In the genomic region with DNA sequence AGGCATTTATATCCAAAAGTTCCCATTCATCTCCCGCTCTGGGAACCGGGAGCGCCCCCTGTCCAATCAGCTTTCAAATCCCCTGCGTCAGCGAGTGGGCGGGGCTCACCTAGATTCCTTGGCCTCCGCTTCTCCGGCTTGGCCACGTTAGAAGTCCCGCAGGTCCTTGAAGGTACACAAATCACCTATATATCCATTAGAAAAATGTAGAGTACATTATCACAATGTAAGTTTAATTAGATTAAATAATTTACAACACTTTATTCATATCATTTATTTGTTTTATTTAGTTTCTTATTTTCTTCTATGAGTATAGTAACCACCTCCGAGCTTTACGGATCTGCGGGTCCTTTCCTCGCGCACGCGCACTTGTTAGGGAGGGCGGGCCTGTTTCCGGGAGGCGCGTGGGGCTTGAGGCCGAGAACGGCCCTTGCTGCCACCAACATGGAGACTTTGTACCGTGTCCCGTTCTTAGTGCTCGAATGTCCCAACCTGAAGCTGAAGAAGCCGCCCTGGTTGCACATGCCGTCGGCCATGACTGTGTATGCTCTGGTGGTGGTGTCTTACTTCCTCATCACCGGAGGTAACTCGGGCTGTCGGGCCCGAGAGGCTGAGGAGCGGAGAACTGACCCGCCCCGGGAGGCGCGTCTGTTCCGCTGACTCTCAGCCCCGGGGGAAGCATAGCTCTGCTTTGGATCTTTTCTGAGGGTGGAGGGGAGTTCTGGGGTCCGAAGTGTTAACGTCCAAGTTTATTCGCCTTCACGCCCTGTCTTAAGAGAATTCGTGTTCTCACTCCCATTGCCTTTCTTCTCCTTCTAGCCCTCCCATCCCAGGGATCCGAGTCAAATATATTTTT, we compare ENCODE assay signal across 8 cellular contexts. TPM values are rescaled to one million over a fixed set of nuclear protein-coding genes. Genes with fewer than 3 reads are reported as not detected.
DNase-seq lines count a peak whose midpoint lies in the region; ATAC-seq and TF ChIP-seq lines count a peak whose summit lies in the region.

A gene (plus strand): TSS at position 388 of the 856 bp plus-strand sequence. CDS start 57 bp downstream, at position 445.

- H3K4me3 Mint-ChIP-seq in Calu3 (ENCODE audit: low read depth, unreplicated experiment), result peak within 1 kb of the TSS; percentile 86

- H3K36me3 ChIP-seq in HUES64 (ENCODE audit: insufficient read depth, low read length), result peaks cover 3% of the 10 kb centered on the region
- peaks cover 13% of the 10 kb centered on the region for H3K36me3 ChIP-seq in OCI-LY1 (ENCODE audit: insufficient read depth, low read length)

- H3K4me3 ChIP-seq in HUES64 (ENCODE audit: low read length) (peak within 1 kb of the TSS; percentile 96), OCI-LY1 (ENCODE audit: low read depth, low read length, poor library complexity, severe bottlenecking) (peak within 1 kb of the TSS; percentile 93)

- H3K27me3 Mint-ChIP-seq in Calu3 (ENCODE audit: unreplicated experiment), result no peaks in the 10 kb centered on the region

- peak; percentile 88 for DNase-seq in Calu3
- DNase-seq in activated CD8-positive, alpha-beta memory T cell treated with anti-CD3 and anti-CD28 coated beads, Interleukin-2, amount 50 U/mL, for 4 hours, result peak; percentile 93
- peak; percentile 97 for DNase-seq in mesenteric fat pad (ENCODE audit: low spot score)
- peak; percentile 81 for DNase-seq in stimulated activated CD8-positive, alpha-beta memory T cell treated with anti-CD3 and anti-CD28 coated beads, Interleukin-15, amount 100 ng/mL, for 24 hours (ENCODE audit: low read depth)

- no peak for TF ChIP-seq CTCF in Calu3 (IDR thresholded peaks at IDR 0.05; ENCODE audit: unreplicated experiment)
- no peak for TF ChIP-seq CTCF in OCI-LY1 (IDR thresholded peaks at IDR 0.05; ENCODE audit: low read length)

- H3F3A ChIP-seq in OCI-LY1 (ENCODE audit: insufficient read depth, low read length), result no peaks in the 10 kb centered on the region

- CTCF ChIA-PET in Calu3 (lab: Charles Lee), result no interaction called here

- in situ Hi-C loops in endometrial microvascular endothelial cells (cut with HindIII; ENCODE audit: inconsistent ontology term, low pct_unique_long_range_greater_than_20kb, low sequenced_read_pairs), result no loop called here

- H3K27me3 ChIP-seq in HUES64 (ENCODE audit: insufficient read depth, low read length) (no peaks in the 10 kb centered on the region), OCI-LY1 (ENCODE audit: insufficient read depth, low read length) (no peaks in the 10 kb centered on the region)

- H3K9ac ChIP-seq in HUES64 (ENCODE audit: low read depth, low read length), result peak within 1 kb of the TSS; percentile 97
- peak within 1 kb of the TSS; percentile 90 for H3K9ac ChIP-seq in OCI-LY1 (ENCODE audit: low read length)

- H2AFZ ChIP-seq in OCI-LY1 (ENCODE audit: low read length), result peak within 1 kb of the TSS; percentile 98

- H3K9me3 ChIP-seq in HUES64 (ENCODE audit: insufficient read depth, low read depth, low read length) (no peaks in the 10 kb centered on the region), OCI-LY1 (ENCODE audit: low read length) (no peaks in the 10 kb centered on the region)

- peaks cover 37% of the 10 kb centered on the region for H3K79me2 ChIP-seq in OCI-LY1 (ENCODE audit: insufficient read depth, low read length)

- ATAC-seq in GM21447 (IDR thresholded peaks at IDR 0.05; ENCODE audit: unreplicated experiment), result peak; percentile 93

- no peaks in the 10 kb centered on the region for H3K9me3 Mint-ChIP-seq in Calu3 (ENCODE audit: low read depth, unreplicated experiment)

- H3K27ac Mint-ChIP-seq in Calu3 (ENCODE audit: unreplicated experiment), result peak within 1 kb of the TSS; percentile 96

- peaks cover 8% of the 10 kb centered on the region; the same call in 1 of the 2 replicates for H3K4me1 ChIP-seq in HUES64 (ENCODE audit: insufficient read depth, low read length)
- H3K4me1 ChIP-seq in OCI-LY1 (ENCODE audit: insufficient read depth, low read length, severe bottlenecking), result peaks cover 15% of the 10 kb centered on the region

- intact Hi-C loops in Calu3 (cut with micrococcal nuclease; ENCODE audit: unreplicated experiment), result no loop called here

- TSS peak; percentile 85 for BruUV-seq in Calu3 (replicated peaks; lab: Mats Ljungman, UMichigan)

- H3K4me2 ChIP-seq in OCI-LY1 (ENCODE audit: low read length), result peak within 1 kb of the TSS; percentile 67

- under 1% methylated on average over 45 of the region's 46 CpGs for WGBS in HUES64

- H3K36me3 Mint-ChIP-seq in Calu3 (ENCODE audit: insufficient read depth, unreplicated experiment), result peaks cover 21% of the 10 kb centered on the region

- H4K20me1 ChIP-seq in OCI-LY1 (ENCODE audit: insufficient read depth, low read length), result no peaks in the 10 kb centered on the region

- peak within 1 kb of the TSS; percentile 65 for H3K27ac ChIP-seq in HUES64 (ENCODE audit: low read depth, low read length)
- peak within 1 kb of the TSS; percentile 61 for H3K27ac ChIP-seq in OCI-LY1 (ENCODE audit: low read depth, low read length, poor library complexity, severe bottlenecking)

- H3K9me2 ChIP-seq in OCI-LY1 (ENCODE audit: low read depth, low read length), result no peaks in the 10 kb centered on the region

- peaks cover 29% of the 10 kb centered on the region for H3K4me1 Mint-ChIP-seq in Calu3 (ENCODE audit: low read depth, unreplicated experiment)

RNA-seq across cellular contexts. Expression of the gene that starts here (rescaled TPM):
- 74.0 and 82.7 TPM in 2 replicates for total RNA-seq in Calu3 (2022)
- 173 TPM for polyA plus RNA-seq in HUES64 (2013, experiment 1 of 2)
- polyA plus RNA-seq in HUES64 (2013, experiment 2 of 2), result 169 TPM
- 174 TPM for total RNA-seq in endometrial microvascular endothelial cells (ENCODE audit: inconsistent ontology term)
- 82.3 TPM for total RNA-seq in mesenteric fat pad

Comparison
In these comparisons a context has a peak if more than half of its experiments do, and no peak if none do; other contexts are left out.
1. Peak in every context shown above with its lines: DNase-seq, ATAC-seq, H3K4me3 ChIP-seq and H3K27ac ChIP-seq.